In the genomic region with DNA sequence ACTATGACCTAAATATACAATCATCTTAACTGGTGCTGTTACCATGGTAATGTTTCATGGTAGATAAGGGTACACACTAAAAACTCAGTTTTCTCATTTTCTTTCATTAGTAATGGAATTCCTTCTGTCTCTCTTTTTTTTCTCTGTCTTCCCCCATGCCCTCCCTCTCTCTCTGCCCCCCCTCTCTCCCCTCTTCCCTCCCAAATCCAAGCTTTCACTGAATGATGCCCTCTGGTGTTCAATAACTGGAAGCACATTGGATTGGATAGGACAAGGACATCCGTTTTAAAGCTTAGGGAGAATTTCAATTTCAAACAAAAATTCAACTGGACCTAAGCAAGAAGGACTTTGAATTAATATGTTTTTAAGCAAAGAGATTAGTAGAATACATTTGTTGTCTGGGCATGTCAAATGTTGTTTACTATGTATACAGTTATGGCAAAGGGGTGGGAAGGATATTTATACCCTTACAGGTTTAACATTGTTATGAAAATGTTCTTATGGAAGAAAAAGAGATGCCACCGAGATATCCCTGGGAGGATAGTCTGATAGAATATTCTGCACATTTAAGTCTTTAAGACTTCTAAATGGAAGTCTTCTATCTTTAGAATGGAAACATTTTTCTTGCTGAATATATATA, we compare ENCODE assay signal across 11 cellular contexts. TPM values are rescaled to one million over a fixed set of nuclear protein-coding genes. Genes with fewer than 3 reads are reported as not detected.
DNase-seq lines count a peak whose midpoint lies in the region; ATAC-seq and TF ChIP-seq lines count a peak whose summit lies in the region.
"Had no signal": no experiment of that assay in that cellular context is flagged by ENCODE, and none has a peak within 500 bp of the region (broad histone marks: within the 10 kb centered on the region; RNA-seq: fewer than 3 reads in every experiment).

No MANE protein-coding gene starts in this region.

- no peaks in the 10 kb centered on the region for H3K4me1 Mint-ChIP-seq in activated CD8-positive, alpha-beta T cell treated with anti-CD3 and anti-CD28 coated beads, Interleukin-2, amount 10 ng/mL, durations not matched to agents 7 days and 5 days (ENCODE audit: low read depth)

- H3K27ac Mint-ChIP-seq in activated CD8-positive, alpha-beta T cell treated with anti-CD3 and anti-CD28 coated beads, Interleukin-2, amount 10 ng/mL, durations not matched to agents 7 days and 5 days, result no peak overlapping the region

- peaks cover 2% of the 10 kb centered on the region for H3K36me3 Mint-ChIP-seq in activated CD8-positive, alpha-beta T cell treated with anti-CD3 and anti-CD28 coated beads, Interleukin-2, amount 10 ng/mL, durations not matched to agents 7 days and 5 days (ENCODE audit: low read depth)

- DNase-seq in NCI-H1417 (lab: John Stamatoyannopoulos, UW), result peak; percentile 4 to 66 (median 54)
- DNase-seq in NCI-H1417 treated with DMSO at 0.1 percent for 48 hours (lab: John Stamatoyannopoulos, UW), result no peak
- DNase-seq in NCI-H2196 (lab: John Stamatoyannopoulos, UW; ENCODE audit: unreplicated experiment), result peak; percentile 21
- DNase-seq in choroid plexus epithelial cell (ENCODE audit: low read depth), result peak; percentile 51
- DNase-seq in pons (ENCODE audit: low spot score), result peak; percentile 33
- DNase-seq in effector CD4-positive, alpha-beta T cell, result no peak
- DNase-seq in activated CD8-positive, alpha-beta T cell treated with anti-CD3 and anti-CD28 coated beads, Interleukin-2, amount 10 ng/mL, durations not matched to agents 7 days and 5 days, result no peak

- H3K4me3 Mint-ChIP-seq in activated CD8-positive, alpha-beta T cell treated with anti-CD3 and anti-CD28 coated beads, Interleukin-2, amount 10 ng/mL, durations not matched to agents 7 days and 5 days, result no peak overlapping the region

- CTCF ChIA-PET in activated CD8-positive, alpha-beta T cell treated with anti-CD3 and anti-CD28 coated beads, Interleukin-2, amount 10 ng/mL, durations not matched to agents 7 days and 5 days (lab: Charles Lee), result no interaction called here

- no peaks in the 10 kb centered on the region for H3K9me3 Mint-ChIP-seq in activated CD8-positive, alpha-beta T cell treated with anti-CD3 and anti-CD28 coated beads, Interleukin-2, amount 10 ng/mL, durations not matched to agents 7 days and 5 days (ENCODE audit: insufficient read depth)

- TF ChIP-seq CTCF in choroid plexus epithelial cell (conservative IDR thresholded peaks at IDR 0.05; ENCODE audit: low read depth, low read length), result peak; percentile 70

- H3K4me3 ChIP-seq in choroid plexus epithelial cell (ENCODE audit: low read depth, low read length), result no peak overlapping the region
- H3K4me3 ChIP-seq: BLaER1, SK-N-MC, thoracic aorta had no signal

- no peak for ATAC-seq in activated CD8-positive, alpha-beta T cell treated with anti-CD3 and anti-CD28 coated beads, Interleukin-2, amount 10 ng/mL, durations not matched to agents 7 days and 5 days
- no peak for ATAC-seq in HG03521 (IDR thresholded peaks at IDR 0.05; ENCODE audit: unreplicated experiment)

- POLR2A ChIA-PET in activated CD8-positive, alpha-beta T cell treated with anti-CD3 and anti-CD28 coated beads, Interleukin-2, amount 10 ng/mL, durations not matched to agents 7 days and 5 days (lab: Charles Lee), result no interaction called here

- peaks cover 22% of the 10 kb centered on the region for H3K27me3 Mint-ChIP-seq in activated CD8-positive, alpha-beta T cell treated with anti-CD3 and anti-CD28 coated beads, Interleukin-2, amount 10 ng/mL, durations not matched to agents 7 days and 5 days (ENCODE audit: low read depth)

RNA-seq across cellular contexts. Expression of gene CHRM2, which starts 6.1 kb away (rescaled TPM):
- not detected for total RNA-seq in activated CD8-positive, alpha-beta T cell treated with anti-CD3 and anti-CD28 coated beads, Interleukin-2, amount 10 ng/mL, durations not matched to agents 7 days and 5 days
- total RNA-seq: thoracic aorta had no signal

Comparison
In these comparisons a context has a peak if more than half of its experiments do, and no peak if none do; other contexts are left out.
1. DNase-seq: peak in NCI-H1417 (3 of 3), NCI-H2196 (single experiment), choroid plexus epithelial cell (single experiment) and pons (single experiment); none in NCI-H1417 treated with DMSO at 0.1 percent for 48 hours (single experiment), effector CD4-positive, alpha-beta T cell (single experiment) and activated CD8-positive, alpha-beta T cell treated with anti-CD3 and anti-CD28 coated beads, Interleukin-2, amount 10 ng/mL, durations not matched to agents 7 days and 5 days (single experiment).